In genomic region chr4:112858751-112859150, GRCh38 we compare ENCODE assay signal across 22 cellular contexts.
DNase-seq lines count a peak whose midpoint lies in the region; TF ChIP-seq lines count a peak whose summit lies in the region.
"Had no signal": no experiment of that assay in that cellular context is flagged by ENCODE, and none has a peak within 500 bp of the region (broad histone marks: within the 10 kb centered on the region; RNA-seq: fewer than 3 reads in every experiment).

No MANE protein-coding gene starts in this region.

- no peak overlapping the region for H3K9ac ChIP-seq in HUES6 (ENCODE audit: low read length)
- no peak overlapping the region for H3K9ac ChIP-seq in neural progenitor cell
- H3K9ac ChIP-seq: KMS-11 had no signal

- H3K4me3 ChIP-seq in HUES6 (ENCODE audit: low read depth, low read length) (no peak overlapping the region), dorsolateral prefrontal cortex (no peak overlapping the region), neural progenitor cell (no peak overlapping the region), uterus (no peak overlapping the region)
- H3K4me3 ChIP-seq: A549, SJSA1 had no signal

- H3K36me3 Mint-ChIP-seq in neural progenitor cell = no peaks in the 10 kb centered on the region
- H3K36me3 Mint-ChIP-seq: CD14-positive monocyte had no signal

- TF ChIP-seq CTCF in dorsolateral prefrontal cortex (IDR thresholded peaks at IDR 0.05 in 54 of 56, conservative IDR thresholded peaks at IDR 0.05 in 2 of 56; ENCODE audit: low read depth in 1 of 56, partially characterized antibody in 56 of 56) = no peak
- no peak for TF ChIP-seq CTCF in neural progenitor cell (IDR thresholded peaks at IDR 0.05)
- no peak for TF ChIP-seq CTCF in uterus (IDR thresholded peaks at IDR 0.05)
- TF ChIP-seq CTCF in RWPE1 (conservative IDR thresholded peaks at IDR 0.05; ENCODE audit: low read depth) = no peak

- no peak for DNase-seq in dorsolateral prefrontal cortex
- DNase-seq in neural progenitor cell (ENCODE audit: low spot score) = no peak
- no peak for DNase-seq in uterus
- no peak for DNase-seq in hippocampal formation (lab: John Stamatoyannopoulos, UW)
- DNase-seq in RWPE1 (ENCODE audit: low spot score) = no peak
- no peak for DNase-seq in midbrain (lab: John Stamatoyannopoulos, UW)
- DNase-seq: DMS53; GDM1; HCEC 1CT; IMR-90; NCI-H1092 treated with DMSO at 0.1 percent for 48 hours; NCI-H1436 treated with DMSO at 0.1 percent for 48 hours; NCI-H1930; NCI-H2227 treated with DMSO at 0.1 percent for 48 hours; NCI-H510A; NK-92 treated with Interleukin-12 subunit alpha and Interleukin-12 subunit beta, amount 100 ng/mL, for 24 hours had no signal

- no peak overlapping the region for H3K4me3 Mint-ChIP-seq in neural progenitor cell
- H3K4me3 Mint-ChIP-seq: B cell, CD14-positive monocyte had no signal

- peaks cover 2% of the 10 kb centered on the region for H3K27me3 Mint-ChIP-seq in neural progenitor cell (ENCODE audit: insufficient read depth, low read depth)
- H3K27me3 Mint-ChIP-seq: B cell had no signal

- peaks cover under 1% of the 10 kb centered on the region for H3K9me3 Mint-ChIP-seq in neural progenitor cell
- H3K9me3 Mint-ChIP-seq: CD14-positive monocyte had no signal

- CTCF ChIA-PET in RWPE1 (lab: Yijun Ruan, JAX) = interaction anchor here (0.6 to 0.8 kb wide), 2 partner anchors 93 to 640 kb away, joined by 3 to 4 read pairs; no protein-coding TSS in a partner anchor

- TF ChIP-seq POLR2A in uterus (IDR thresholded peaks at IDR 0.05) = no peak

- H3K27ac ChIP-seq in HUES6 (ENCODE audit: low read depth, low read length) (peak overlapping the region; percentile 9; the same call in 1 of the 2 replicates), dorsolateral prefrontal cortex (peak overlapping the region in 57 of 59 donors; percentile 18 to 96 (median 90)), neural progenitor cell (peak overlapping the region; percentile 99), uterus (peak overlapping the region; percentile 70 to 81), RWPE1 (no peak overlapping the region)
- H3K27ac ChIP-seq: A549, KMS-11, SJSA1 had no signal

- intact Hi-C loops in dorsolateral prefrontal cortex (cut with DNase I) (loop anchor here (5.0 to 10.0 kb wide), 3 partner anchors 39 to 236 kb away; partner anchors contain the start of genes LARP7 (in 1 of the 2) and ZGRF1 (in 1 of the 2)), uterus (cut with DNase I; ENCODE audit: low total_unique reads) (no loop called here)

- no peaks in the 10 kb centered on the region for H4K20me1 ChIP-seq in neural progenitor cell (ENCODE audit: low read depth)

- peak overlapping the region; percentile 13 for H3K4me2 ChIP-seq in neural progenitor cell
- H3K4me2 ChIP-seq: A549, KMS-11 had no signal

- peak overlapping the region; percentile 33 for H3K27ac Mint-ChIP-seq in neural progenitor cell
- H3K27ac Mint-ChIP-seq: B cell, CD14-positive monocyte had no signal

- H3K79me2 ChIP-seq in neural progenitor cell (ENCODE audit: low read depth) = peaks cover 51% of the 10 kb centered on the region

- H3K4me1 Mint-ChIP-seq in neural progenitor cell = peaks cover 48% of the 10 kb centered on the region
- H3K4me1 Mint-ChIP-seq: B cell, CD14-positive monocyte had no signal

- peaks cover 68% of the 10 kb centered on the region for H3K4me1 ChIP-seq in HUES6 (ENCODE audit: control insufficient read depth, insufficient read depth, low read length)
- H3K4me1 ChIP-seq in neural progenitor cell = peaks cover 83% of the 10 kb centered on the region
- no peaks in the 10 kb centered on the region for H3K4me1 ChIP-seq in uterus
- H3K4me1 ChIP-seq: A549 had no signal

- no peak overlapping the region for H2AFZ ChIP-seq in neural progenitor cell (replicated peaks)

- POLR2A ChIA-PET in RWPE1 (lab: Yijun Ruan, JAX; ENCODE audit: low non-redundant PET) = no interaction called here

- H3K9me3 ChIP-seq in HUES6 (ENCODE audit: control insufficient read depth, insufficient read depth, low read depth, low read length) = no peaks in the 10 kb centered on the region
- no peaks in the 10 kb centered on the region for H3K9me3 ChIP-seq in neural progenitor cell (ENCODE audit: low read depth)
- no peaks in the 10 kb centered on the region for H3K9me3 ChIP-seq in uterus
- H3K9me3 ChIP-seq: A549, SJSA1 had no signal

- no peaks in the 10 kb centered on the region for H3K27me3 ChIP-seq in HUES6 (ENCODE audit: control insufficient read depth, insufficient read depth, low read length)
- H3K27me3 ChIP-seq in dorsolateral prefrontal cortex = no peaks in the 10 kb centered on the region
- H3K27me3 ChIP-seq in neural progenitor cell = no peaks in the 10 kb centered on the region
- H3K27me3 ChIP-seq in uterus = no peaks in the 10 kb centered on the region
- H3K27me3 ChIP-seq: SJSA1 had no signal

- H3K36me3 ChIP-seq in HUES6 (ENCODE audit: control insufficient read depth, insufficient read depth, low read length) (no peaks in the 10 kb centered on the region), neural progenitor cell (peaks cover 1% of the 10 kb centered on the region), uterus (no peaks in the 10 kb centered on the region)
- H3K36me3 ChIP-seq: SJSA1 had no signal

- H3F3A ChIP-seq in neural progenitor cell (ENCODE audit: low read depth) = peaks cover 71% of the 10 kb centered on the region
